In genomic region chr19:38949580-38950367, GRCh38 we compare ENCODE assay signal across 8 cellular contexts. TPM values are rescaled to one million over a fixed set of nuclear protein-coding genes. Genes with fewer than 3 reads are reported as not detected.
DNase-seq lines count a peak whose midpoint lies in the region; ATAC-seq, FAIRE-seq and TF ChIP-seq lines count a peak whose summit lies in the region.

No MANE protein-coding gene starts in this region.

- peaks cover 37% of the 10 kb centered on the region for H3K36me3 Mint-ChIP-seq in endodermal cell (ENCODE audit: low read depth)
- no peaks in the 10 kb centered on the region for H3K36me3 Mint-ChIP-seq in memory B cell

- no peak for TF ChIP-seq CTCF in endodermal cell (conservative IDR thresholded peaks at IDR 0.05)

- H3K9ac ChIP-seq in endodermal cell (ENCODE audit: extremely low read depth, low read length, poor library complexity, severe bottlenecking) = no peak overlapping the region

- 51 to 60% methylated on average over 39 to 72 of the region's 72 CpGs for WGBS in endodermal cell (ENCODE audit: insufficient coverage in 1 of 2, insufficient read length in 1 of 2), 2 experiments

- H3K9me3 ChIP-seq in endodermal cell (ENCODE audit: control insufficient read depth, low read length) = no peaks in the 10 kb centered on the region

- H3K27me3 ChIP-seq in endodermal cell (ENCODE audit: control insufficient read depth, insufficient read depth, low read length, poor library complexity, severe bottlenecking) = no peaks in the 10 kb centered on the region

- H3K27me3 Mint-ChIP-seq in endodermal cell (ENCODE audit: insufficient read depth) (peaks cover 25% of the 10 kb centered on the region), memory B cell (peaks cover 28% of the 10 kb centered on the region)

- H3K4me3 ChIP-seq in endodermal cell (ENCODE audit: low read length) = no peak overlapping the region

- FAIRE-seq in urothelium cell line (lab: Jason Lieb, UNC) = no peak

- peak overlapping the region; percentile 57 for H3K4me3 Mint-ChIP-seq in endodermal cell
- H3K4me3 Mint-ChIP-seq in memory B cell = peak overlapping the region; percentile 67

- peaks cover 15% of the 10 kb centered on the region for H3K36me3 ChIP-seq in endodermal cell (ENCODE audit: control insufficient read depth, insufficient read depth, low read length)

- peaks cover 12% of the 10 kb centered on the region for H3K4me1 Mint-ChIP-seq in endodermal cell
- peaks cover 12% of the 10 kb centered on the region for H3K4me1 Mint-ChIP-seq in memory B cell

- H3K27ac Mint-ChIP-seq in endodermal cell = peak overlapping the region; percentile 21
- no peak overlapping the region for H3K27ac Mint-ChIP-seq in memory B cell

- DNase-seq in EL (peak; percentile 16), NCI-H2171 (lab: John Stamatoyannopoulos, UW) (peak; percentile 96), endodermal cell (peak; percentile 99), memory B cell (ENCODE audit: low spot score in 2 of 2) (peak; percentile 40 to 44), urothelium cell line (ENCODE audit: low spot score) (no peak)
- peak; percentile 73 for DNase-seq in activated CD8-positive, alpha-beta memory T cell treated with anti-CD3 and anti-CD28 coated beads, Interleukin-2, amount 50 U/mL, for 24 hours (ENCODE audit: extremely low read depth)
- peak; percentile 64 to 89 (median 69) for DNase-seq in stimulated activated CD4-positive, alpha-beta T cell treated with anti-CD3 and anti-CD28 coated beads, TNF-alpha, amount 100 ng/mL, for 24 hours (ENCODE audit: low read depth in 3 of 3)

- ATAC-seq in memory B cell (ENCODE audit: low read depth) = peak; percentile 78
- ATAC-seq in GM19035 (IDR thresholded peaks at IDR 0.05; ENCODE audit: unreplicated experiment) = no peak

- H3K4me1 ChIP-seq in endodermal cell (ENCODE audit: control insufficient read depth, insufficient read depth, low read length) = no peaks in the 10 kb centered on the region

- H3K9me3 Mint-ChIP-seq in endodermal cell (peaks cover 6% of the 10 kb centered on the region), memory B cell (no peaks in the 10 kb centered on the region)

- H3K27ac ChIP-seq in endodermal cell (ENCODE audit: low read depth, low read length) = no peak overlapping the region

RNA-seq across cellular contexts. Expression of gene MRPS12, which starts 19.0 kb away (rescaled TPM):
- 10 to 100 TPM; 37.5 to 38.3 TPM for total RNA-seq in endodermal cell
- 28.6 TPM for polyA plus RNA-seq in endodermal cell (2013, experiment 1 of 2)
- polyA plus RNA-seq in endodermal cell (2013, experiment 2 of 2) = 30.0 TPM

RNA-seq across cellular contexts. Expression of gene SARS2, which starts 19.2 kb away (rescaled TPM):
- 10 to 100 TPM; 53.2 to 60.2 TPM for total RNA-seq in endodermal cell
- polyA plus RNA-seq in endodermal cell (2013, experiment 1 of 2) = 56.0 TPM
- 44.1 TPM for polyA plus RNA-seq in endodermal cell (2013, experiment 2 of 2)

RNA-seq across cellular contexts. Expression of gene FBXO17, which starts 25.8 kb away (rescaled TPM):
- 10 to 100 TPM; 21.2 to 40.3 TPM for total RNA-seq in endodermal cell
- polyA plus RNA-seq in endodermal cell (2013, experiment 1 of 2) = 20.8 TPM
- 17.9 TPM for polyA plus RNA-seq in endodermal cell (2013, experiment 2 of 2)

RNA-seq across cellular contexts. Expression of gene CCER2, which starts 37.8 kb away (rescaled TPM):
- 1 to 10 TPM in 1 of 2 donors, not detected in 1; 1.2 TPM for total RNA-seq in endodermal cell
- polyA plus RNA-seq in endodermal cell (2013, experiment 1 of 2) = 4.8 TPM
- 4.2 TPM for polyA plus RNA-seq in endodermal cell (2013, experiment 2 of 2)

RNA-seq across cellular contexts. Expression of gene NFKBIB, which starts 50.0 kb away (rescaled TPM):
- 10 to 100 TPM; 20.7 to 24.3 TPM for total RNA-seq in endodermal cell
- 18.4 TPM for polyA plus RNA-seq in endodermal cell (2013, experiment 1 of 2)
- polyA plus RNA-seq in endodermal cell (2013, experiment 2 of 2) = 18.2 TPM
